Comparison of ENCODE assay signal across 25 cellular contexts in genomic region chr2:209702775-209703174, GRCh38.
"Had no signal": no experiment of that assay in that cellular context is flagged by ENCODE, and none has a peak within 500 bp of the region (broad histone marks: within the 10 kb centered on the region; RNA-seq: fewer than 3 reads in every experiment).

No MANE protein-coding gene starts in this region.

- H3K27ac Mint-ChIP-seq: dendritic cell treated with granulocyte-macrophage colony-stimulating factor and Interleukin-4, amounts not matched to agents 40 ng/mL and 50 ng/mL, for 4 days; effector memory CD8-positive, alpha-beta T cell; endodermal cell; mesothelial cell of epicardium; naive B cell; naive thymus-derived CD8-positive, alpha-beta T cell had no signal

- H3K9me3 ChIP-seq: esophagus squamous epithelium, gastrocnemius medialis, heart right ventricle, left lung, lower lobe of right lung, mucosa of descending colon had no signal

- H3K4me3 Mint-ChIP-seq: dendritic cell treated with granulocyte-macrophage colony-stimulating factor and Interleukin-4, amounts not matched to agents 40 ng/mL and 50 ng/mL, for 4 days; effector memory CD8-positive, alpha-beta T cell; endodermal cell; mesothelial cell of epicardium; naive B cell; naive thymus-derived CD8-positive, alpha-beta T cell had no signal

- DNase-seq: effector CD8-positive, alpha-beta T cell; effector memory CD8-positive, alpha-beta T cell; endodermal cell; erythroblast; esophagus squamous epithelium; foreskin fibroblast; foreskin melanocyte; gastrocnemius medialis; glutamatergic neuron; head of caudate nucleus; heart right ventricle; hippocampal formation; left cardiac atrium; left lung; left ventricle myocardium superior; lower lobe of right lung; mesenchymal stem cell; mucosa of descending colon; naive B cell; naive thymus-derived CD8-positive, alpha-beta T cell had no signal

- H3K27me3 ChIP-seq: esophagus squamous epithelium, gastrocnemius medialis, heart right ventricle, left lung had no signal

- H3K4me1 ChIP-seq: esophagus squamous epithelium, gastrocnemius medialis, heart right ventricle, left lung, lower lobe of right lung had no signal

- H3K27ac ChIP-seq: coronary artery, epithelial cell of prostate, esophagus squamous epithelium, gastrocnemius medialis, heart right ventricle, left lung, lower lobe of right lung had no signal

- H3K4me3 ChIP-seq: coronary artery, esophagus squamous epithelium, gastrocnemius medialis, heart right ventricle, left lung, lower lobe of right lung, mucosa of descending colon had no signal

- H3K36me3 Mint-ChIP-seq: mesothelial cell of epicardium; naive B cell; naive thymus-derived CD8-positive, alpha-beta T cell had no signal

- ATAC-seq: effector memory CD8-positive, alpha-beta T cell; esophagus mucosa; gastrocnemius medialis; heart right ventricle; left cardiac atrium; left lung; left ventricle myocardium superior; lower lobe of right lung; mucosa of descending colon; naive thymus-derived CD8-positive, alpha-beta T cell had no signal

- H3K36me3 ChIP-seq: esophagus squamous epithelium, gastrocnemius medialis, lower lobe of right lung had no signal

- H3K9me3 Mint-ChIP-seq: dendritic cell treated with granulocyte-macrophage colony-stimulating factor and Interleukin-4, amounts not matched to agents 40 ng/mL and 50 ng/mL, for 4 days; effector memory CD8-positive, alpha-beta T cell; endodermal cell; mesothelial cell of epicardium; naive B cell had no signal

- H3K4me1 Mint-ChIP-seq: endodermal cell; mesothelial cell of epicardium; naive B cell; naive thymus-derived CD8-positive, alpha-beta T cell had no signal

- H3K27me3 Mint-ChIP-seq: dendritic cell treated with granulocyte-macrophage colony-stimulating factor and Interleukin-4, amounts not matched to agents 40 ng/mL and 50 ng/mL, for 4 days; effector memory CD8-positive, alpha-beta T cell; naive B cell had no signal
